ENCODE assay signal across 18 cellular contexts in genomic region chr11:27976262-27976661, GRCh38.
"Had no signal": no experiment of that assay in that cellular context is flagged by ENCODE, and none has a peak within 500 bp of the region (broad histone marks: within the 10 kb centered on the region; RNA-seq: fewer than 3 reads in every experiment).

No MANE protein-coding gene starts in this region.

- H3K4me1 ChIP-seq: esophagus squamous epithelium, testis, upper lobe of right lung had no signal

- H3K27ac Mint-ChIP-seq: activated CD4-positive, alpha-beta memory T cell treated with anti-CD3 and anti-CD28 coated beads, Interleukin-2, amount 10 ng/mL, durations not matched to agents 7 days and 5 days; activated CD4-positive, alpha-beta T cell treated with anti-CD3 and anti-CD28 coated beads for 36 hours; activated naive CD8-positive, alpha-beta T cell; stimulated activated naive CD8-positive, alpha-beta T cell treated with anti-CD3 and anti-CD28 coated beads, Interleukin-15, amount 100 ng/mL, for 72 hours; T-helper 17 cell had no signal

- H3K4me3 Mint-ChIP-seq: activated CD4-positive, alpha-beta memory T cell treated with anti-CD3 and anti-CD28 coated beads, Interleukin-2, amount 10 ng/mL, durations not matched to agents 7 days and 5 days; activated CD4-positive, alpha-beta T cell treated with anti-CD3 and anti-CD28 coated beads for 36 hours; activated naive CD8-positive, alpha-beta T cell; stimulated activated naive CD8-positive, alpha-beta T cell treated with anti-CD3 and anti-CD28 coated beads, Interleukin-15, amount 100 ng/mL, for 72 hours; T-helper 17 cell had no signal

- H3K9me3 Mint-ChIP-seq: activated CD4-positive, alpha-beta memory T cell treated with anti-CD3 and anti-CD28 coated beads, Interleukin-2, amount 10 ng/mL, durations not matched to agents 7 days and 5 days; stimulated activated naive CD8-positive, alpha-beta T cell treated with anti-CD3 and anti-CD28 coated beads, Interleukin-15, amount 100 ng/mL, for 72 hours had no signal

- H3K27me3 Mint-ChIP-seq: activated CD4-positive, alpha-beta memory T cell treated with anti-CD3 and anti-CD28 coated beads, Interleukin-2, amount 10 ng/mL, durations not matched to agents 7 days and 5 days; activated CD4-positive, alpha-beta T cell treated with anti-CD3 and anti-CD28 coated beads for 36 hours; activated naive CD8-positive, alpha-beta T cell had no signal

- H3K9me3 ChIP-seq: esophagus squamous epithelium, testis, upper lobe of right lung had no signal

- H3K27ac ChIP-seq: brain microvascular endothelial cell, esophagus squamous epithelium, testis, upper lobe of right lung had no signal

- DNase-seq: activated CD4-positive, alpha-beta memory T cell treated with anti-CD3 and anti-CD28 coated beads, Interleukin-2, amount 10 ng/mL, durations not matched to agents 7 days and 5 days; activated CD4-positive, alpha-beta T cell treated with anti-CD3 and anti-CD28 coated beads for 36 hours; activated gamma-delta T cell treated with Interleukin-2 at 50 U/mL for 16 hours; activated T-cell treated with anti-CD3 and anti-CD28 coated beads, Interleukin-2, amount 50 U/mL, for 48 hours; amygdala; cerebellar nuclear complex; effector CD8-positive, alpha-beta T cell; esophagus squamous epithelium; hypothalamus; midbrain; stimulated activated CD4-positive, alpha-beta T cell treated with anti-CD3 and anti-CD28 coated beads, Interleukin-1b, Interleukin-23, amount 100 ng/mL, for 48 hours; stimulated activated naive CD8-positive, alpha-beta T cell treated with anti-CD3 and anti-CD28 coated beads, Interleukin-15, amount 100 ng/mL, for 72 hours; T-helper 17 cell; testis; upper lobe of right lung had no signal

- ATAC-seq: activated CD4-positive, alpha-beta T cell treated with anti-CD3 and anti-CD28 coated beads for 36 hours; stimulated activated naive CD8-positive, alpha-beta T cell treated with anti-CD3 and anti-CD28 coated beads, Interleukin-15, amount 100 ng/mL, for 72 hours; T-helper 17 cell; upper lobe of right lung had no signal

- H3K4me1 Mint-ChIP-seq: activated CD4-positive, alpha-beta memory T cell treated with anti-CD3 and anti-CD28 coated beads, Interleukin-2, amount 10 ng/mL, durations not matched to agents 7 days and 5 days; activated CD4-positive, alpha-beta T cell treated with anti-CD3 and anti-CD28 coated beads for 36 hours; stimulated activated naive CD8-positive, alpha-beta T cell treated with anti-CD3 and anti-CD28 coated beads, Interleukin-15, amount 100 ng/mL, for 72 hours; T-helper 17 cell had no signal

- H3K36me3 ChIP-seq: brain microvascular endothelial cell, esophagus squamous epithelium, upper lobe of right lung had no signal

- H3K4me3 ChIP-seq: esophagus squamous epithelium, lung, testis, upper lobe of right lung had no signal

- H3K36me3 Mint-ChIP-seq: activated naive CD8-positive, alpha-beta T cell had no signal

- H3K27me3 ChIP-seq: brain microvascular endothelial cell, esophagus squamous epithelium, testis, upper lobe of right lung had no signal
